In the genomic region with DNA sequence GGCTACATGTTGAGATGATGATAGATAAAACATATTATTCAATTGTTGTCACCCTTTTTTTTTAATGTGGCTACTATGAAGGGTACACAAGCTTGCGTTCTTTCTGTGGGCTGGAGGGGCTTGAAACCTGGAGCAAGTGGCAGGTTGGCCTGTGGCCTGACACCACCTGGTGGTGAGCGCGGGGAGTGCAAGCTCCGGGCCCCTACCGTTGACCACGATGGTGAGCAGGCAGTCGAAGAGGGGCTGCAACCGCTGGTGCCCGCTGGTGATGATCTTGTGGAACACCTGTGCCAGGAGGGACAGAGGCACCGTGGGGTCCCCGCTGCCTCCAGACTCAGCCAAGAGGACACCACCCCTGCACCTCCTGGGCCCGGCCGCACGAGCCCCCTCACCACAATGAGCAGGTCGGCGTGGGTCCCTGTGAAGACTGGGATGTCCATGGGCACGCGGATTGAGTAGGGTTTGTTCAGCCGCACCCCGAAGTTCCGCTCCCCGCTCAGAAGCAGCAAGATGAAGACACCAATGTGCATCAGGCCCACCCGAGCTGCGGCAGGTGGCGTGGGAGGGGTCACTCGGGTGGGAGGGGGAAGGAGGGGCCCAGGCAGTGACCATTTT, we compare ENCODE assay signal across 8 cellular contexts. TPM values are rescaled to one million over a fixed set of nuclear protein-coding genes. Genes with fewer than 3 reads are reported as not detected.
DNase-seq lines count a peak whose midpoint lies in the region; ATAC-seq and TF ChIP-seq lines count a peak whose summit lies in the region.

No MANE protein-coding gene starts in this region.

- CTCF ChIA-PET in PC-9 (lab: Charles Lee): interaction anchor here (0.5 to 0.9 kb wide), 4 partner anchors 118 to 653 kb away, joined by 3 to 6 read pairs (median 3); no protein-coding TSS in a partner anchor

- ATAC-seq in CD4-positive, CD25-positive, alpha-beta regulatory T cell (ENCODE audit: low read depth in 2 of 2): peak; percentile 41 to 55
- ATAC-seq in esophagus mucosa (peak; percentile 19), HG02885 (IDR thresholded peaks at IDR 0.05; ENCODE audit: poor library complexity, unreplicated experiment) (no peak)

- peaks cover 5% of the 10 kb centered on the region for H3K4me1 ChIP-seq in CD4-positive, CD25-positive, alpha-beta regulatory T cell (ENCODE audit: control insufficient read depth, insufficient read depth, low read length, poor library complexity, severe bottlenecking)
- H3K4me1 ChIP-seq in PC-9 (replicated peaks; ENCODE audit: insufficient read depth) (no peaks in the 10 kb centered on the region), stomach (peaks cover 5 to 30% (median 13%) of the 10 kb centered on the region in 4 donors)

- no peak overlapping the region for H3K4me3 Mint-ChIP-seq in CD4-positive, CD25-positive, alpha-beta regulatory T cell
- no peak overlapping the region for H3K4me3 Mint-ChIP-seq in neural crest cell

- TF ChIP-seq CTCF in HFF-Myc (IDR thresholded peaks at IDR 0.05; ENCODE audit: low read depth, low read length, missing control alignments): peak; percentile 91
- peak; percentile 97 for TF ChIP-seq CTCF in PC-9 (conservative IDR thresholded peaks at IDR 0.05)
- TF ChIP-seq CTCF in neural crest cell (conservative IDR thresholded peaks at IDR 0.05): peak; percentile 89
- TF ChIP-seq CTCF in stomach (IDR thresholded peaks at IDR 0.05): peak in 6 of 7 experiments; percentile 12 to 97 (median 88)

- intact Hi-C loops in PC-9 (cut with micrococcal nuclease; ENCODE audit: unreplicated experiment): loop anchor here (1.0 to 10.0 kb wide), 4 partner anchors 35 to 581 kb away; a partner anchor contains a TSS
- intact Hi-C loops in stomach (cut with DNase I; ENCODE audit: low total_unique reads): no loop called here

- DNase-seq in CD4-positive, CD25-positive, alpha-beta regulatory T cell: peak; percentile 61 to 71 (median 63)
- no peak for DNase-seq in HFF-Myc (ENCODE audit: extremely low read depth, low read depth)
- peak in 1 of 2 experiments; percentile 73 for DNase-seq in PC-9
- DNase-seq in activated T-cell treated with anti-CD3 and anti-CD28 coated beads for 24 hours (ENCODE audit: low read depth): peak; percentile 68
- DNase-seq in neural crest cell (ENCODE audit: low read depth, low spot score): peak; percentile 98
- peak; percentile 81 for DNase-seq in stomach

- H3K9me3 Mint-ChIP-seq in CD4-positive, CD25-positive, alpha-beta regulatory T cell: peaks cover 0 to 2% (median 0%) of the 10 kb centered on the region in 7 donors
- H3K9me3 Mint-ChIP-seq in neural crest cell: no peaks in the 10 kb centered on the region

- no peak overlapping the region for H2AFZ ChIP-seq in PC-9

- no peaks in the 10 kb centered on the region for H3K9me3 ChIP-seq in CD4-positive, CD25-positive, alpha-beta regulatory T cell (ENCODE audit: control insufficient read depth in 2 of 2, low read length in 2 of 2)
- H3K9me3 ChIP-seq in PC-9 (ENCODE audit: insufficient read depth, low read depth) (no peaks in the 10 kb centered on the region), stomach (no peaks in the 10 kb centered on the region)

- H3K4me1 Mint-ChIP-seq in CD4-positive, CD25-positive, alpha-beta regulatory T cell: peaks cover 0 to 6% (median 3%) of the 10 kb centered on the region in 4 donors
- H3K4me1 Mint-ChIP-seq in neural crest cell: peaks cover 3% of the 10 kb centered on the region

- peaks cover 8% of the 10 kb centered on the region for H3K27me3 Mint-ChIP-seq in CD4-positive, CD25-positive, alpha-beta regulatory T cell
- H3K27me3 Mint-ChIP-seq in neural crest cell (ENCODE audit: low read depth): peaks cover 18% of the 10 kb centered on the region

- no peak for TF ChIP-seq POLR2A in stomach (IDR thresholded peaks at IDR 0.05)

- no peaks in the 10 kb centered on the region for H3K36me3 Mint-ChIP-seq in CD4-positive, CD25-positive, alpha-beta regulatory T cell
- H3K36me3 Mint-ChIP-seq in neural crest cell (ENCODE audit: low read depth): no peaks in the 10 kb centered on the region

- H3K27ac ChIP-seq in CD4-positive, CD25-positive, alpha-beta regulatory T cell (ENCODE audit: insufficient read depth, low read length, poor library complexity, severe bottlenecking): no peak overlapping the region
- no peak overlapping the region for H3K27ac ChIP-seq in PC-9
- H3K27ac ChIP-seq in stomach: no peak overlapping the region

- no peak overlapping the region for H3K27ac Mint-ChIP-seq in CD4-positive, CD25-positive, alpha-beta regulatory T cell
- no peak overlapping the region for H3K27ac Mint-ChIP-seq in neural crest cell (ENCODE audit: unreplicated experiment)

- H4K20me1 ChIP-seq in PC-9 (ENCODE audit: insufficient read depth): no peaks in the 10 kb centered on the region

- TF ChIP-seq EP300 in stomach (IDR thresholded peaks at IDR 0.05): no peak

- 38 to 45% (median 42%) methylated on average over 18 to 26 of the region's 26 CpGs for WGBS in stomach, 5 donors

- H3K79me2 ChIP-seq in PC-9 (ENCODE audit: low read depth): no peaks in the 10 kb centered on the region

- H3K4me2 ChIP-seq in PC-9: no peak overlapping the region

- H3F3A ChIP-seq in PC-9 (ENCODE audit: insufficient read depth, low read depth): peaks cover 12% of the 10 kb centered on the region; the same call in 1 of the 2 replicates

- no peaks in the 10 kb centered on the region for H3K9me2 ChIP-seq in PC-9 (ENCODE audit: insufficient read depth)

- H3K4me3 ChIP-seq in CD4-positive, CD25-positive, alpha-beta regulatory T cell (ENCODE audit: low read depth, low read length): no peak overlapping the region
- H3K4me3 ChIP-seq in HFF-Myc (replicated peaks; ENCODE audit: low read depth, low read length): no peak overlapping the region
- no peak overlapping the region for H3K4me3 ChIP-seq in PC-9
- H3K4me3 ChIP-seq in stomach: no peak overlapping the region

- POLR2A ChIA-PET in PC-9 (lab: Charles Lee; ENCODE audit: unreplicated experiment): interaction anchor here (0.5 kb wide), 1 partner anchor 85 kb away, joined by 4 read pairs; a partner anchor contains a TSS

- H3K36me3 ChIP-seq in CD4-positive, CD25-positive, alpha-beta regulatory T cell (ENCODE audit: control insufficient read depth, insufficient read depth, low read length): no peaks in the 10 kb centered on the region
- H3K36me3 ChIP-seq in PC-9 (ENCODE audit: low read depth): 0 out of 2 replicates have a peak, but pooled peaks cover 4% of the 10 kb centered on the region
- H3K36me3 ChIP-seq in stomach: peaks cover 36 to 92% (median 80%) of the 10 kb centered on the region in 4 donors

- no TSS peak for BruUV-seq in PC-9 (replicated peaks; lab: Mats Ljungman, UMichigan)

- H3K27me3 ChIP-seq in CD4-positive, CD25-positive, alpha-beta regulatory T cell (ENCODE audit: control insufficient read depth, insufficient read depth, low read length): no peaks in the 10 kb centered on the region
- H3K27me3 ChIP-seq in PC-9 (ENCODE audit: insufficient read depth, low read depth) (no peaks in the 10 kb centered on the region), stomach (no peaks in the 10 kb centered on the region)

RNA-seq across cellular contexts. Expression of a gene that starts 14.5 kb away (rescaled TPM):
- 5.6 TPM for total RNA-seq in CD4-positive, CD25-positive, alpha-beta regulatory T cell
- polyA plus RNA-seq in CD4-positive, CD25-positive, alpha-beta regulatory T cell: 1 to 10 TPM; 1.4 to 2.7 (median 2.4) TPM
- 32.1 and 49.7 TPM in 2 replicates for total RNA-seq in PC-9 (2021)
- 3.1 TPM for total RNA-seq in esophagus mucosa
- 11.8 and 14.6 TPM in 2 replicates for total RNA-seq in neural crest cell
- 100 to 1,000 TPM in 2 of 5 donors, 10 to 100 TPM in 3; 36.5 to 304 (median 94.5) TPM for total RNA-seq in stomach
- 10 to 100 TPM; 52.7 to 85.2 (median 69.5) TPM for polyA plus RNA-seq in stomach

RNA-seq across cellular contexts. Expression of a gene that starts 22.3 kb away (rescaled TPM):
- not detected for total RNA-seq in CD4-positive, CD25-positive, alpha-beta regulatory T cell
- polyA plus RNA-seq in CD4-positive, CD25-positive, alpha-beta regulatory T cell: not detected
- total RNA-seq in PC-9 (2021) (not detected in 2 replicates), esophagus mucosa (14.7 TPM), neural crest cell (not detected in 2 replicates), stomach (under 1 TPM in 1 of 5 donors, not detected in 4; 0.18 TPM)
- 1 to 10 TPM in 1 of 3 donors, not detected in 2; 2.6 TPM for polyA plus RNA-seq in stomach

RNA-seq across cellular contexts. Expression of a gene that starts 29.4 kb away (rescaled TPM):
- not detected for total RNA-seq in CD4-positive, CD25-positive, alpha-beta regulatory T cell
- polyA plus RNA-seq in CD4-positive, CD25-positive, alpha-beta regulatory T cell: under 1 TPM in 2 of 4 donors, not detected in 2; 0.05 to 0.09 TPM
- 15.1 and 22.8 TPM in 2 replicates for total RNA-seq in PC-9 (2021)
- 2.7 TPM for total RNA-seq in esophagus mucosa
- 24.0 and 24.1 TPM in 2 replicates for total RNA-seq in neural crest cell
- 10 to 100 TPM in 4 of 5 donors, 1 to 10 TPM in 1; 4.8 to 78.8 (median 11.7) TPM for total RNA-seq in stomach
- polyA plus RNA-seq in stomach: 10 to 100 TPM in 1 of 3 donors, 1 to 10 TPM in 2; 4.4 to 18.9 (median 6.1) TPM

RNA-seq across cellular contexts. Expression of a gene that starts 34.0 kb away (rescaled TPM):
- total RNA-seq in CD4-positive, CD25-positive, alpha-beta regulatory T cell: not detected
- polyA plus RNA-seq in CD4-positive, CD25-positive, alpha-beta regulatory T cell: not detected
- total RNA-seq in PC-9 (2021): not detected in 2 replicates
- total RNA-seq in esophagus mucosa: 0.36 TPM
- total RNA-seq in neural crest cell: not detected in 2 replicates
- total RNA-seq in stomach: 1 to 10 TPM in 1 of 5 donors, not detected in 4; 3.2 TPM
- under 1 TPM in 1 of 3 donors, not detected in 2; 0.15 TPM for polyA plus RNA-seq in stomach

RNA-seq across cellular contexts. Expression of a gene that starts 35.0 kb away (rescaled TPM):
- not detected for total RNA-seq in CD4-positive, CD25-positive, alpha-beta regulatory T cell
- not detected for polyA plus RNA-seq in CD4-positive, CD25-positive, alpha-beta regulatory T cell
- 0.22 and 0.28 TPM in 2 replicates for total RNA-seq in PC-9 (2021)
- 6.4 TPM for total RNA-seq in esophagus mucosa
- total RNA-seq in neural crest cell: 0.14 TPM in 1 of 2 replicates, not detected in the other
- under 1 TPM in 1 of 5 donors, not detected in 4; 0.18 TPM for total RNA-seq in stomach
- 1 to 10 TPM in 1 of 3 donors, not detected in 2; 1.0 TPM for polyA plus RNA-seq in stomach

Comparison
In these comparisons a context has a peak if more than half of its experiments do, and no peak if none do; other contexts are left out.
1. RNA of a gene that starts 22.3 kb away (total RNA-seq): 14.7 TPM in esophagus mucosa (single experiment); not detected in CD4-positive, CD25-positive, alpha-beta regulatory T cell (single experiment), not detected in PC-9, not detected in neural crest cell and 0.18 TPM in stomach; every median in the first group is over 10 times any median in the second.
2. Peak in every context shown above with its lines, with median percentiles within 50 percentile points of each other: CTCF ChIP-seq.